In the genomic region with DNA sequence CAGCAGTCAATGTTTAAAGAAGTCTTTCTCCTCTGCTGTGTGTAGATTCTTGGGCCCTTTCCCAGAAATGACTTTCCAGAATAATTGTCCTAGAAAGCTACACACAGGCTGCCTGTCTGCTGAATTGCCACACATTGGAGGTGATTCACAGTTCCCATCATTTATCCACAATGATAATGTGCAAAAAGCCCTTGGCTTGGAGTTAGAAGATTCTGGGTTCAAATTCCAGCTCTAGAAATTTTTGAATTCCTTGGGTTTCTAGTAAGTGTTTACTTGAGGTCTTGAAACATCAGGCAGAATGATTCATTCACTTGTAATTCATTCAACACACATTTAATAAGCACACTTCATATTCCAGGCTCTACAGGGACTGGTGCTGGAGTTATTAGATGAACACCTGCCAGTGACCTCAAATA, we compare ENCODE assay signal across 12 cellular contexts. TPM values are rescaled to one million over a fixed set of nuclear protein-coding genes. Genes with fewer than 3 reads are reported as not detected.
DNase-seq lines count a peak whose midpoint lies in the region; ATAC-seq and TF ChIP-seq lines count a peak whose summit lies in the region.
"Had no signal": no experiment of that assay in that cellular context is flagged by ENCODE, and none has a peak within 500 bp of the region (broad histone marks: within the 10 kb centered on the region; RNA-seq: fewer than 3 reads in every experiment).

No MANE protein-coding gene starts in this region.

- peak; percentile 22 for ATAC-seq in foreskin keratinocyte
- peak; percentile 64 to 74 for ATAC-seq in upper lobe of left lung (ENCODE audit: low FRiP score in 2 of 2)
- ATAC-seq: activated CD8-positive, alpha-beta T cell treated with anti-CD3 and anti-CD28 coated beads for 36 hours; stimulated activated naive B cell treated with anti-CD40 and anti-IgM and Interleukin-4, amounts not matched to agents 10 μg/mL and 1 μg/mL and 100 μg/mL, for 72 hours had no signal

- H3K4me3 ChIP-seq in breast epithelium, result no peak overlapping the region
- H3K4me3 ChIP-seq in upper lobe of left lung, result no peak overlapping the region
- H3K4me3 ChIP-seq in CD4-positive, alpha-beta memory T cell (ENCODE audit: low read length in 2 of 2), result no peak overlapping the region
- H3K4me3 ChIP-seq: BLaER1 treated with 17β-estradiol and CSF1 and Interleukin-3, amounts not matched to agents 10 nM and 100 nM; HAP-1 had no signal

- no peaks in the 10 kb centered on the region for H3K9me3 ChIP-seq in breast epithelium
- H3K9me3 ChIP-seq in upper lobe of left lung, result no peaks in the 10 kb centered on the region
- no peaks in the 10 kb centered on the region for H3K9me3 ChIP-seq in CD4-positive, alpha-beta memory T cell (ENCODE audit: control insufficient read depth in 1 of 2, low read length in 2 of 2)
- H3K9me3 ChIP-seq: BLaER1 treated with 17β-estradiol and CSF1 and Interleukin-3, amounts not matched to agents 10 nM and 100 nM; HAP-1 had no signal

- no TSS peak for BruUV-seq in MCF 10A (replicated peaks; lab: Mats Ljungman, UMichigan)

- no peak overlapping the region for H3K4me3 Mint-ChIP-seq in MCF 10A (ENCODE audit: unreplicated experiment)
- H3K4me3 Mint-ChIP-seq in CD4-positive, alpha-beta memory T cell, result no peak overlapping the region
- H3K4me3 Mint-ChIP-seq: activated CD8-positive, alpha-beta T cell treated with anti-CD3 and anti-CD28 coated beads for 36 hours; stimulated activated naive B cell treated with anti-CD40 and anti-IgM and Interleukin-4, amounts not matched to agents 10 μg/mL and 1 μg/mL and 100 μg/mL, for 72 hours had no signal

- H3K36me3 Mint-ChIP-seq in MCF 10A (ENCODE audit: insufficient read depth, unreplicated experiment), result peaks cover 6% of the 10 kb centered on the region
- H3K36me3 Mint-ChIP-seq in CD4-positive, alpha-beta memory T cell, result no peaks in the 10 kb centered on the region
- H3K36me3 Mint-ChIP-seq: stimulated activated naive B cell treated with anti-CD40 and anti-IgM and Interleukin-4, amounts not matched to agents 10 μg/mL and 1 μg/mL and 100 μg/mL, for 72 hours had no signal

- no peak overlapping the region for H3K27ac Mint-ChIP-seq in MCF 10A (ENCODE audit: low read depth, unreplicated experiment)
- no peak overlapping the region for H3K27ac Mint-ChIP-seq in CD4-positive, alpha-beta memory T cell
- H3K27ac Mint-ChIP-seq: activated CD8-positive, alpha-beta T cell treated with anti-CD3 and anti-CD28 coated beads for 36 hours; stimulated activated naive B cell treated with anti-CD40 and anti-IgM and Interleukin-4, amounts not matched to agents 10 μg/mL and 1 μg/mL and 100 μg/mL, for 72 hours had no signal

- CTCF ChIA-PET in MCF 10A (lab: Yijun Ruan, JAX), result interaction anchor here (0.5 to 5.4 kb wide), 3 partner anchors 20 to 117 kb away, joined by 3 to 39 read pairs (median 3); no protein-coding TSS in a partner anchor
- CTCF ChIA-PET in CD4-positive, alpha-beta memory T cell (lab: Charles Lee; ENCODE audit: partially characterized antibody), result interaction anchor here (1.2 kb wide), 1 partner anchor 1924 kb away, joined by 3 read pairs; no protein-coding TSS in a partner anchor
- CTCF ChIA-PET in HEK293T (lab: Yijun Ruan, JAX), result no interaction called here

- intact Hi-C loops in MCF 10A (cut with micrococcal nuclease) (loop anchor here (1.0 kb wide), 1 partner anchor 20 kb away; no protein-coding TSS in a partner anchor), breast epithelium (cut with DNase I; ENCODE audit: low total_unique reads) (no loop called here)
- intact Hi-C loops in CD4-positive, alpha-beta memory T cell (cut with micrococcal nuclease), result no loop called here

- DNase-seq in MCF 10A (ENCODE audit: unreplicated experiment), result peak; percentile 90
- DNase-seq in breast epithelium (ENCODE audit: low spot score in 2 of 2), result no peak
- peak; percentile 66 for DNase-seq in RPMI7951 (ENCODE audit: low read depth)
- DNase-seq in foreskin keratinocyte, result peak; percentile 71 to 79
- no peak for DNase-seq in upper lobe of left lung
- no peak for DNase-seq in CD4-positive, alpha-beta memory T cell
- no peak for DNase-seq in activated naive CD4-positive, alpha-beta T cell treated with Interleukin-2 at 50 U/mL for 16 hours
- DNase-seq in HEK293T (ENCODE audit: extremely low spot score), result no peak
- DNase-seq: activated CD8-positive, alpha-beta T cell treated with anti-CD3 and anti-CD28 coated beads for 36 hours; stimulated activated naive B cell treated with anti-CD40 and anti-IgM and Interleukin-4, amounts not matched to agents 10 μg/mL and 1 μg/mL and 100 μg/mL, for 72 hours had no signal

- no peaks in the 10 kb centered on the region for H3K27me3 Mint-ChIP-seq in MCF 10A (ENCODE audit: insufficient read depth, unreplicated experiment)
- peaks cover 0 to 6% of the 10 kb centered on the region in 2 donors for H3K27me3 Mint-ChIP-seq in CD4-positive, alpha-beta memory T cell
- H3K27me3 Mint-ChIP-seq: activated CD8-positive, alpha-beta T cell treated with anti-CD3 and anti-CD28 coated beads for 36 hours had no signal

- H3K27ac ChIP-seq in breast epithelium (no peak overlapping the region), foreskin keratinocyte (no peak overlapping the region), upper lobe of left lung (peak overlapping the region in 2 of 4 donors; percentile 9 to 32)
- no peak overlapping the region for H3K27ac ChIP-seq in CD4-positive, alpha-beta memory T cell (ENCODE audit: low read depth, low read length)
- H3K27ac ChIP-seq: BLaER1 treated with 17β-estradiol and CSF1 and Interleukin-3, amounts not matched to agents 10 nM and 100 nM had no signal

- H3K36me3 ChIP-seq in breast epithelium, result no peaks in the 10 kb centered on the region
- no peaks in the 10 kb centered on the region for H3K36me3 ChIP-seq in upper lobe of left lung
- H3K36me3 ChIP-seq in CD4-positive, alpha-beta memory T cell (ENCODE audit: insufficient read depth, low read length), result no peaks in the 10 kb centered on the region
- H3K36me3 ChIP-seq: BLaER1 treated with 17β-estradiol and CSF1 and Interleukin-3, amounts not matched to agents 10 nM and 100 nM; HAP-1 had no signal

- H3K9me3 Mint-ChIP-seq in MCF 10A (ENCODE audit: unreplicated experiment), result no peaks in the 10 kb centered on the region
- H3K9me3 Mint-ChIP-seq in CD4-positive, alpha-beta memory T cell, result no peaks in the 10 kb centered on the region
- H3K9me3 Mint-ChIP-seq: activated CD8-positive, alpha-beta T cell treated with anti-CD3 and anti-CD28 coated beads for 36 hours had no signal

- no peak for TF ChIP-seq POLR2A in breast epithelium (IDR thresholded peaks at IDR 0.05)
- no peak for TF ChIP-seq POLR2A in upper lobe of left lung (IDR thresholded peaks at IDR 0.05)

- H3K27me3 ChIP-seq in breast epithelium (no peaks in the 10 kb centered on the region), foreskin keratinocyte (peaks cover 5% of the 10 kb centered on the region), upper lobe of left lung (no peaks in the 10 kb centered on the region)
- H3K27me3 ChIP-seq in CD4-positive, alpha-beta memory T cell (ENCODE audit: insufficient read depth, low read length), result no peaks in the 10 kb centered on the region
- H3K27me3 ChIP-seq: BLaER1 treated with 17β-estradiol and CSF1 and Interleukin-3, amounts not matched to agents 10 nM and 100 nM had no signal

- peaks cover 16% of the 10 kb centered on the region for H3K4me1 Mint-ChIP-seq in MCF 10A (ENCODE audit: insufficient read depth, unreplicated experiment)
- no peaks in the 10 kb centered on the region for H3K4me1 Mint-ChIP-seq in CD4-positive, alpha-beta memory T cell
- H3K4me1 Mint-ChIP-seq: stimulated activated naive B cell treated with anti-CD40 and anti-IgM and Interleukin-4, amounts not matched to agents 10 μg/mL and 1 μg/mL and 100 μg/mL, for 72 hours had no signal

- peak in 1 of 4 donors; percentile 1 for TF ChIP-seq EP300 in upper lobe of left lung (IDR thresholded peaks at IDR 0.05)

- POLR2A ChIA-PET in MCF 10A (lab: Yijun Ruan, JAX) (interaction anchor here (0.6 to 2.2 kb wide), 6 partner anchors 19 to 337 kb away, joined by 3 to 10 read pairs (median 4); no protein-coding TSS in a partner anchor), HEK293T (lab: Yijun Ruan, JAX) (no interaction called here)
- POLR2A ChIA-PET in CD4-positive, alpha-beta memory T cell (lab: Charles Lee; ENCODE audit: partially characterized antibody), result no interaction called here

- H3K4me1 ChIP-seq in breast epithelium, result peaks cover 0 to 4% of the 10 kb centered on the region in 2 donors
- H3K4me1 ChIP-seq in foreskin keratinocyte, result peaks cover 22% of the 10 kb centered on the region
- peaks cover 0 to 16% (median 6%) of the 10 kb centered on the region in 4 donors for H3K4me1 ChIP-seq in upper lobe of left lung
- no peaks in the 10 kb centered on the region for H3K4me1 ChIP-seq in CD4-positive, alpha-beta memory T cell (ENCODE audit: insufficient read depth, low read length)
- H3K4me1 ChIP-seq: HAP-1 had no signal

- TF ChIP-seq CTCF in MCF 10A (IDR thresholded peaks at IDR 0.05; ENCODE audit: unreplicated experiment) (no peak), breast epithelium (IDR thresholded peaks at IDR 0.05) (no peak), foreskin keratinocyte (conservative IDR thresholded peaks at IDR 0.05) (no peak), upper lobe of left lung (IDR thresholded peaks at IDR 0.05) (no peak)

TF ChIP-seq in HEK293T, 16 proteins besides CTCF, POLR2A, EP300 and RAD21:
- TF ChIP-seq ELF4 (IDR thresholded peaks at IDR 0.05) (no peak), FOXK2 (IDR thresholded peaks at IDR 0.05) (no peak), TARDBP (IDR thresholded peaks at IDR 0.05) (no peak), SP1 (IDR thresholded peaks at IDR 0.05) (no peak), PKNOX1 (IDR thresholded peaks at IDR 0.05) (no peak), FOXA1 (IDR thresholded peaks at IDR 0.05) (no peak), BHLHE40 (IDR thresholded peaks at IDR 0.05; ENCODE audit: borderline replicate concordance) (no peak), ZNF384 (IDR thresholded peaks at IDR 0.05) (no peak)

RNA-seq across cellular contexts. Expression of gene EPB41L4B, which starts 28.6 kb away (rescaled TPM):
- total RNA-seq in MCF 10A (2022) (20.2 and 23.7 TPM in 2 replicates), breast epithelium (10 to 100 TPM; 11.5 to 47.2 (median 16.0) TPM), foreskin keratinocyte (6.5 and 6.6 TPM in 2 replicates), upper lobe of left lung (10 to 100 TPM in 3 of 6 donors, 1 to 10 TPM in 3; 8.3 to 28.0 (median 10.9) TPM)
- total RNA-seq in RPMI7951 (2014; rRNA removed; shearing (Covaris generic)), result under 0.01 TPM in 1 of 2 replicates, not detected in the other
- polyA plus RNA-seq in foreskin keratinocyte, result 2.9 and 3.7 TPM in 2 replicates
- total RNA-seq in CD4-positive, alpha-beta memory T cell, result not detected
- polyA plus RNA-seq in CD4-positive, alpha-beta memory T cell, result not detected

Comparison
In these comparisons a context has a peak if more than half of its experiments do, and no peak if none do; other contexts are left out.
1. DNase-seq: peak in MCF 10A (single experiment), RPMI7951 (single experiment) and foreskin keratinocyte (2 of 2); none in breast epithelium (0 of 2), upper lobe of left lung (0 of 2), CD4-positive, alpha-beta memory T cell (0 of 5), activated naive CD4-positive, alpha-beta T cell treated with Interleukin-2 at 50 U/mL for 16 hours (single experiment) and HEK293T (single experiment).